8 cellular contexts compared by ENCODE assay signal in the genomic region with DNA sequence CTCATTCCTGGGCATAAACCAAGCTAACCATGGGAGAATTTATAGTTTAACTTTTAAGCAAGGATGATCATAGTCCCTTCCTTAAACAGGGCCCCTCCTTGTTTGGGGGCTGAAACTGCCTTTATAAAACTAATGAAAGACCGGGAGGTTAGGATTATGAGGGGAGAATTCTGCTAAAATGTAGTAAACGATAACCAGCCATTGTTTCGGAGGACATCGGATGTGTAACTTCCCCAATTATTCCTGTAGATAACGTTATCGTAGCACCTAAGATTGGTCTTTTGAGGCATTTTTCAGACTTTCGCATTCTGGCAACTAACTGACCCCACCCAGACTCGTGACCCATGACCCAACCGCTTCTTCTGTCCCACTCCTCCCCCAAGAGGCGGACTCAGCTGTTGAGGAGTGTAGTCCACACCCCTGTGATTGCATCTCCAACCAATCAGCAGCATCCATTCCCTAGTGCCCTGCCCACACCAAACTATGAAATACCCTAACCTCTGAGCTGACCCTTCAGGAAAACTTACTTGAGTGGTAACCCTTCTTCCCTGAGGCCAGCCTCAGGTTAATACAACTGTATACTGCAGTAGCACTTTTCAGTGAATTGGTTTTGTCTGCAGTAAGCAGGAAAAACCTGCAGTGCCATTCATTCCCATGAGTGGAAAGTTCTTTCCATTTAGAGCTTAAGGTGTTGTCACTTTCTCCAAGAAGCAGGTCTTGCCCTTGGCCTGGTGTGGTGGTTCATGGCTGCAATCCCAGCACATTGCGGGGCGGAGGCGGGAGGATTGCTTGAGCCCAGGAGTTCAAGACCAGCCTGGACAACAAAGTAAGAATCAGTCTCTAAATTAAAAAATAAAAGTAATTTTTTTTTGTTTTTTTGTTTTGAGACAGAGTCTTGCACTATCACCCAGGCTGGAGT. TPM values are rescaled to one million over a fixed set of nuclear protein-coding genes. Genes with fewer than 3 reads are reported as not detected.
DNase-seq lines count a peak whose midpoint lies in the region; ATAC-seq, FAIRE-seq and TF ChIP-seq lines count a peak whose summit lies in the region.

No MANE protein-coding gene starts in this region.

- H3K4me2 ChIP-seq in A549: peak overlapping the region; percentile 79

- CTCF ChIA-PET in A549 (lab: Yijun Ruan, JAX): interaction anchor here (1.4 kb wide), 1 partner anchor 386 kb away, joined by 3 read pairs; no protein-coding TSS in a partner anchor
- CTCF ChIA-PET in activated CD8-positive, alpha-beta T cell treated with anti-CD3 and anti-CD28 coated beads for 36 hours (lab: Charles Lee): interaction anchor here (0.6 to 1.3 kb wide), 4 partner anchors 21 to 1536 kb away, joined by 3 to 8 read pairs (median 3); no protein-coding TSS in a partner anchor

- H3K4me1 Mint-ChIP-seq in activated CD8-positive, alpha-beta T cell treated with anti-CD3 and anti-CD28 coated beads for 36 hours (ENCODE audit: low read depth): peaks cover 50% of the 10 kb centered on the region

- no peak for TF ChIP-seq CTCF in A549 (IDR thresholded peaks at IDR 0.05)
- TF ChIP-seq CTCF in activated CD8-positive, alpha-beta T cell treated with anti-CD3 and anti-CD28 coated beads for 36 hours (IDR thresholded peaks at IDR 0.05): no peak

- no peak overlapping the region for H3K4me3 Mint-ChIP-seq in activated CD8-positive, alpha-beta T cell treated with anti-CD3 and anti-CD28 coated beads for 36 hours

- ATAC-seq in A549: peak; percentile 95 to 96
- ATAC-seq in HG03060 (IDR thresholded peaks at IDR 0.05; ENCODE audit: low read depth, unreplicated experiment): peak; percentile 40
- ATAC-seq in activated CD8-positive, alpha-beta T cell treated with anti-CD3 and anti-CD28 coated beads for 36 hours: peak; percentile 80
- ATAC-seq in stimulated activated naive CD8-positive, alpha-beta T cell treated with anti-CD3 and anti-CD28 coated beads, Interleukin-15, Interleukin-2, amounts not matched to agents 100 U/mL and 50 U/mL, for 24 hours: peak; percentile 87

- no peak overlapping the region for H3K27ac Mint-ChIP-seq in activated CD8-positive, alpha-beta T cell treated with anti-CD3 and anti-CD28 coated beads for 36 hours

- no peak for TF ChIP-seq EP300 in A549 (IDR thresholded peaks at IDR 0.05)

- DNase-seq in A549 (ENCODE audit: low read depth in 1 of 2, low spot score in 1 of 2) (peak; percentile 76 to 90), GM12892 (ENCODE audit: insufficient read length) (peak; percentile 62), NCI-H69 (lab: John Stamatoyannopoulos, UW) (peak; percentile 66), epithelial cell of prostate (ENCODE audit: low read depth, low spot score) (peak; percentile 64)
- DNase-seq in activated CD8-positive, alpha-beta T cell treated with anti-CD3 and anti-CD28 coated beads for 36 hours: peak; percentile 86
- peak; percentile 75 for DNase-seq in stimulated activated naive CD8-positive, alpha-beta T cell treated with anti-CD3 and anti-CD28 coated beads, Interleukin-15, Interleukin-2, amounts not matched to agents 100 U/mL and 50 U/mL, for 24 hours

- WGBS in A549 (ENCODE audit: missing lambda C conversion rate): 23% methylated on average over 13 of the region's 13 CpGs

- no peaks in the 10 kb centered on the region for H3K9me3 ChIP-seq in A549
- H3K9me3 ChIP-seq in mononuclear cell (ENCODE audit: low read depth, low read length): no peaks in the 10 kb centered on the region

- no peaks in the 10 kb centered on the region for H3K27me3 ChIP-seq in mononuclear cell (ENCODE audit: insufficient read depth, low read length)

- H3K27ac ChIP-seq in A549 (peak overlapping the region; percentile 91 to 94), epithelial cell of prostate (peak overlapping the region; percentile 90)

- FAIRE-seq in A549 (lab: Jason Lieb, UNC) (no peak), GM12892 (lab: Jason Lieb, UNC) (peak; percentile 91)

- POLR2A ChIA-PET in A549 (lab: Yijun Ruan, JAX): interaction anchor here (0.6 to 2.6 kb wide), 8 partner anchors 8 to 491 kb away, joined by 3 to 36 read pairs (median 5); partner anchors contain the start of genes CLIC4 and RSRP1
- POLR2A ChIA-PET in activated CD8-positive, alpha-beta T cell treated with anti-CD3 and anti-CD28 coated beads for 36 hours (lab: Charles Lee): interaction anchor here (0.7 to 3.2 kb wide), 17 partner anchors 8 to 642 kb away, joined by 3 to 40 read pairs (median 3); partner anchors contain the start of genes CLIC4 and RSRP1

- H3K4me1 ChIP-seq in A549 (peaks cover 13% of the 10 kb centered on the region), mononuclear cell (ENCODE audit: insufficient read depth, low read length) (peaks cover 47% of the 10 kb centered on the region)

- intact Hi-C loops in activated CD8-positive, alpha-beta T cell treated with anti-CD3 and anti-CD28 coated beads for 36 hours (cut with micrococcal nuclease): no loop called here

- H3K4me3 ChIP-seq in A549: peak overlapping the region; percentile 81
- H3K4me3 ChIP-seq in mononuclear cell (ENCODE audit: low read length): peak overlapping the region; percentile 85

- TF ChIP-seq POLR2A in A549 (IDR thresholded peaks at IDR 0.05; ENCODE audit: low read length) (peak; percentile 19; the same call in 1 of the 2 replicates), GM12892 (IDR thresholded peaks at IDR 0.05; ENCODE audit: low read depth, low read length) (no peak)

- no peaks in the 10 kb centered on the region for H3K27me3 Mint-ChIP-seq in activated CD8-positive, alpha-beta T cell treated with anti-CD3 and anti-CD28 coated beads for 36 hours

- peaks cover 16% of the 10 kb centered on the region for H3K36me3 Mint-ChIP-seq in activated CD8-positive, alpha-beta T cell treated with anti-CD3 and anti-CD28 coated beads for 36 hours (ENCODE audit: low read depth)

- no peak for TF ChIP-seq RAD21 in A549 (conservative IDR thresholded peaks at IDR 0.05 in 1 of 2, IDR thresholded peaks at IDR 0.05 in 1 of 2)

- no peaks in the 10 kb centered on the region for H3K9me3 Mint-ChIP-seq in activated CD8-positive, alpha-beta T cell treated with anti-CD3 and anti-CD28 coated beads for 36 hours

TF ChIP-seq in A549, 52 proteins besides CTCF, POLR2A, EP300 and RAD21:
- TF ChIP-seq FOXS1 (CRISPR knock-in tag; IDR thresholded peaks at IDR 0.05) (0 out of 2 replicates have a peak, but pooled peaks have one; percentile 28), FOSB (CRISPR knock-in tag; IDR thresholded peaks at IDR 0.05) (peak; percentile 58; the same call in 1 of the 2 replicates), HOXA7 (CRISPR knock-in tag; IDR thresholded peaks at IDR 0.05) (0 out of 2 replicates have a peak, but pooled peaks have one; percentile 61), FOSL2 (IDR thresholded peaks at IDR 0.05) (no peak), FOSL2 (CRISPR knock-in tag; IDR thresholded peaks at IDR 0.05) (no peak), GATA3 (IDR thresholded peaks at IDR 0.05; ENCODE audit: borderline replicate concordance) (peak; percentile 32; the same call in 1 of the 2 replicates), HOXB5 (CRISPR knock-in tag; IDR thresholded peaks at IDR 0.05) (peak; percentile 46; the same call in 1 of the 2 replicates)

RNA-seq across cellular contexts. Expression of gene SYF2, which starts 0.8 kb away (rescaled TPM):
- polyA plus RNA-seq in A549 (2011; rRNA removed) (29.7 and 38.6 TPM in 2 replicates), A549 (2017; fragmentation: RNase III; extraction: RNeasy Plus Mini Kit Qiagen cat#74134 plus additional on column Dnase treatment) (36.0 to 39.7 TPM (median 38.6 TPM) in 3 replicates)
- polyA plus RNA-seq in A549 (2012; cell fraction: cytosol; rRNA removed): 9.2 and 12.2 TPM in 2 replicates
- 3.1 and 5.2 TPM in 2 replicates for polyA plus RNA-seq in A549 (2012; cell fraction: nucleus; rRNA removed)
- polyA minus RNA-seq in A549 (2011; rRNA and poly(A)+ RNA removed): 2.4 and 3.7 TPM in 2 replicates
- 46.1 TPM for polyA plus RNA-seq in GM12892 (2012; ENCODE audit: missing spikeins)
- 10 to 100 TPM; 35.7 to 39.6 TPM for total RNA-seq in activated CD8-positive, alpha-beta T cell treated with anti-CD3 and anti-CD28 coated beads for 36 hours
- 98.0 TPM for total RNA-seq in mononuclear cell

RNA-seq across cellular contexts. Expression of gene RSRP1, which starts 14.1 kb away (rescaled TPM):
- polyA plus RNA-seq in A549 (2011; rRNA removed): 45.0 and 50.6 TPM in 2 replicates
- 13.9 and 17.4 TPM in 2 replicates for polyA plus RNA-seq in A549 (2012; cell fraction: cytosol; rRNA removed)
- polyA plus RNA-seq in A549 (2012; cell fraction: nucleus; rRNA removed): 67.3 and 70.0 TPM in 2 replicates
- polyA plus RNA-seq in A549 (2017; fragmentation: RNase III; extraction: RNeasy Plus Mini Kit Qiagen cat#74134 plus additional on column Dnase treatment): 32.8 to 36.2 TPM (median 34.5 TPM) in 3 replicates
- 24.4 and 24.7 TPM in 2 replicates for polyA minus RNA-seq in A549 (2011; rRNA and poly(A)+ RNA removed)
- 136 TPM for polyA plus RNA-seq in GM12892 (2012; ENCODE audit: missing spikeins)
- 100 to 1,000 TPM; 124 to 139 TPM for total RNA-seq in activated CD8-positive, alpha-beta T cell treated with anti-CD3 and anti-CD28 coated beads for 36 hours
- total RNA-seq in mononuclear cell: 292 TPM

RNA-seq across cellular contexts. Expression of gene RHD, which starts 39.2 kb away (rescaled TPM):
- polyA plus RNA-seq in A549 (2011; rRNA removed): not detected in 2 replicates
- not detected in 2 replicates for polyA plus RNA-seq in A549 (2012; cell fraction: cytosol; rRNA removed)
- polyA plus RNA-seq in A549 (2012; cell fraction: nucleus; rRNA removed): not detected in 2 replicates
- not detected in 3 replicates for polyA plus RNA-seq in A549 (2017; fragmentation: RNase III; extraction: RNeasy Plus Mini Kit Qiagen cat#74134 plus additional on column Dnase treatment)
- not detected in 2 replicates for polyA minus RNA-seq in A549 (2011; rRNA and poly(A)+ RNA removed)
- polyA plus RNA-seq in GM12892 (2012; ENCODE audit: missing spikeins): 0.78 TPM
- not detected for total RNA-seq in activated CD8-positive, alpha-beta T cell treated with anti-CD3 and anti-CD28 coated beads for 36 hours
- 1.2 TPM for total RNA-seq in mononuclear cell

Comparison
In these comparisons a context has a peak if more than half of its experiments do, and no peak if none do; other contexts are left out.
1. Peak in every context shown above with its lines: DNase-seq, ATAC-seq, H3K4me3 ChIP-seq and H3K27ac ChIP-seq.
2. ATAC-seq: peak in every context shown above with its lines; median percentile 96 in A549; 87 in stimulated activated naive CD8-positive, alpha-beta T cell treated with anti-CD3 and anti-CD28 coated beads, Interleukin-15, Interleukin-2, amounts not matched to agents 100 U/mL and 50 U/mL, for 24 hours; 80 in activated CD8-positive, alpha-beta T cell treated with anti-CD3 and anti-CD28 coated beads for 36 hours; 40 in HG03060.